9 cellular contexts compared by ENCODE assay signal in genomic region chrX:7926914-7927258, GRCh38. TPM values are rescaled to one million over a fixed set of nuclear protein-coding genes. Genes with fewer than 3 reads are reported as not detected.
DNase-seq lines count a peak whose midpoint lies in the region; ATAC-seq and TF ChIP-seq lines count a peak whose summit lies in the region.
"Had no signal": no experiment of that assay in that cellular context is flagged by ENCODE, and none has a peak within 500 bp of the region (broad histone marks: within the 10 kb centered on the region; RNA-seq: fewer than 3 reads in every experiment).

No MANE protein-coding gene starts in this region.

- peaks cover 0 to 4% of the 10 kb centered on the region in 2 donors for H3K27me3 Mint-ChIP-seq in natural killer cell (ENCODE audit: low read depth in 2 of 2)

- TF ChIP-seq CTCF in GM12875 (IDR thresholded peaks at IDR 0.05; ENCODE audit: borderline replicate concordance, insufficient read depth, low read depth, low read length) (no peak), dorsolateral prefrontal cortex (IDR thresholded peaks at IDR 0.05 in 54 of 56, conservative IDR thresholded peaks at IDR 0.05 in 2 of 56; ENCODE audit: low read depth in 1 of 56, partially characterized antibody in 56 of 56) (no peak), natural killer cell (IDR thresholded peaks at IDR 0.05) (no peak)

- peak overlapping the region; percentile 75 for H3K27ac ChIP-seq in HUES48 (ENCODE audit: low read depth, low read length)
- H3K27ac ChIP-seq in dorsolateral prefrontal cortex: peak overlapping the region in 48 of 59 donors; percentile 4 to 88 (median 62)

- H3K9me3 ChIP-seq in HUES48 (ENCODE audit: control insufficient read depth, insufficient read depth, low read length): no peaks in the 10 kb centered on the region

- peak overlapping the region; percentile 91 to 95 for H3K27ac Mint-ChIP-seq in natural killer cell

- intact Hi-C loops in dorsolateral prefrontal cortex (cut with DNase I) (no loop called here), natural killer cell (cut with micrococcal nuclease) (loop anchor here (10.0 kb wide), 1 partner anchor 782 kb away; the partner anchor contains the start of genes PUDP and STS)

- H3K4me3 Mint-ChIP-seq in natural killer cell: peak overlapping the region; percentile 95

- H3K27me3 ChIP-seq in HUES48 (ENCODE audit: control insufficient read depth, insufficient read depth, low read length) (no peaks in the 10 kb centered on the region), dorsolateral prefrontal cortex (peaks cover 0 to 22% (median 0%) of the 10 kb centered on the region in 45 donors)

- no peaks in the 10 kb centered on the region for H3K36me3 Mint-ChIP-seq in natural killer cell

- peaks cover 18% of the 10 kb centered on the region for H3K36me3 ChIP-seq in HUES48 (ENCODE audit: control insufficient read depth, insufficient read depth, low read length)

- DNase-seq in dorsolateral prefrontal cortex (peak in 1 of 10 donors; percentile 3), natural killer cell (no peak), NCI-H146 (lab: John Stamatoyannopoulos, UW) (no peak), NCI-H128 (lab: John Stamatoyannopoulos, UW; ENCODE audit: unreplicated experiment) (no peak)

- no peaks in the 10 kb centered on the region for H3K9me3 Mint-ChIP-seq in natural killer cell

- ATAC-seq in natural killer cell: no peak
- ATAC-seq in HG03432 (IDR thresholded peaks at IDR 0.05; ENCODE audit: unreplicated experiment): no peak
- ATAC-seq in HG03354 (IDR thresholded peaks at IDR 0.05; ENCODE audit: poor library complexity, severe bottlenecking, unreplicated experiment): no peak

- H3K9ac ChIP-seq in HUES48 (ENCODE audit: low read depth, low read length): peak overlapping the region; percentile 87

- H3K4me3 ChIP-seq in GM12875 (ENCODE audit: low read depth, low read length) (peak overlapping the region; percentile 82), HUES48 (ENCODE audit: low read depth, low read length) (peak overlapping the region; percentile 90), dorsolateral prefrontal cortex (peak overlapping the region; percentile 35 to 81 (median 63))

- H3K4me1 Mint-ChIP-seq in natural killer cell: peaks cover 0 to 28% of the 10 kb centered on the region in 2 donors

- peaks cover 16% of the 10 kb centered on the region for H3K4me1 ChIP-seq in HUES48 (ENCODE audit: control insufficient read depth, insufficient read depth, low read length)

RNA-seq across cellular contexts. Expression of gene PNPLA4, which starts 0.3 kb away (rescaled TPM):
- total RNA-seq in dorsolateral prefrontal cortex (10 to 100 TPM in 107 of 120 experiments, 1 to 10 TPM in 13; 5.0 to 48.2 (median 14.7) TPM), natural killer cell (1 to 10 TPM; 1.2 to 3.5 (median 2.8) TPM)
- total RNA-seq: LHCN-M2 had no signal
